In genomic region chr5:160537940-160538339, GRCh38 we compare ENCODE assay signal across 24 cellular contexts.
"Had no signal": no experiment of that assay in that cellular context is flagged by ENCODE, and none has a peak within 500 bp of the region (broad histone marks: within the 10 kb centered on the region; RNA-seq: fewer than 3 reads in every experiment).

No MANE protein-coding gene starts in this region.

- H3K4me1 Mint-ChIP-seq: activated naive CD4-positive, alpha-beta T cell treated with anti-CD3 and anti-CD28 coated beads, Interleukin-2, amount 50 U/mL, for 24 hours; mesothelial cell of epicardium; naive thymus-derived CD8-positive, alpha-beta T cell; neural progenitor cell had no signal

- H3K27ac Mint-ChIP-seq: activated naive CD4-positive, alpha-beta T cell treated with anti-CD3 and anti-CD28 coated beads, Interleukin-2, amount 50 U/mL, for 24 hours; brain; dendritic cell treated with granulocyte-macrophage colony-stimulating factor and Interleukin-4, amounts not matched to agents 40 ng/mL and 50 ng/mL, for 4 days; mesothelial cell of epicardium; naive thymus-derived CD8-positive, alpha-beta T cell; neural progenitor cell had no signal

- H3K9me3 Mint-ChIP-seq: activated naive CD4-positive, alpha-beta T cell treated with anti-CD3 and anti-CD28 coated beads, Interleukin-2, amount 50 U/mL, for 24 hours; dendritic cell treated with granulocyte-macrophage colony-stimulating factor and Interleukin-4, amounts not matched to agents 40 ng/mL and 50 ng/mL, for 4 days; mesothelial cell of epicardium; naive thymus-derived CD8-positive, alpha-beta T cell; neural progenitor cell had no signal

- H3K9ac ChIP-seq: neural progenitor cell had no signal

- H3K4me3 Mint-ChIP-seq: activated naive CD4-positive, alpha-beta T cell treated with anti-CD3 and anti-CD28 coated beads, Interleukin-2, amount 50 U/mL, for 24 hours; brain; dendritic cell treated with granulocyte-macrophage colony-stimulating factor and Interleukin-4, amounts not matched to agents 40 ng/mL and 50 ng/mL, for 4 days; mesothelial cell of epicardium; naive thymus-derived CD8-positive, alpha-beta T cell; neural progenitor cell had no signal

- DNase-seq: activated CD4-positive, alpha-beta T cell treated with anti-CD3 and anti-CD28 coated beads, Interleukin-2, amount 50 U/mL, for 1 hour; activated effector memory CD4-positive, alpha-beta T cell treated with Interleukin-2 at 50 U/mL for 16 hours; activated T-cell treated with anti-CD3 and anti-CD28 coated beads, Interleukin-2, amount 50 U/mL, for 48 hours; aorta; effector CD4-positive, alpha-beta T cell; foreskin keratinocyte; left ventricle myocardium inferior; mammary epithelial cell; naive thymus-derived CD8-positive, alpha-beta T cell; retina; sigmoid colon; stimulated activated CD4-positive, alpha-beta T cell treated with anti-CD3 and anti-CD28 coated beads, Interleukin-15, amount 100 ng/mL, for 24 hours; stimulated activated CD4-positive, alpha-beta T cell treated with anti-CD3 and anti-CD28 coated beads, Interleukin-2, amount 100 ng/mL, for 48 hours; stimulated activated CD8-positive, alpha-beta memory T cell treated with anti-CD3 and anti-CD28 coated beads, Interleukin-4, amount 100 ng/mL, for 48 hours; stimulated activated naive CD4-positive, alpha-beta T cell had no signal

- H3K4me2 ChIP-seq: neural progenitor cell, smooth muscle cell had no signal

- H3K27me3 ChIP-seq: foreskin keratinocyte, neural progenitor cell, sigmoid colon, upper lobe of left lung had no signal

- H3K4me1 ChIP-seq: left ventricle myocardium inferior, sigmoid colon, upper lobe of left lung had no signal

- H3K36me3 Mint-ChIP-seq: activated naive CD4-positive, alpha-beta T cell treated with anti-CD3 and anti-CD28 coated beads, Interleukin-2, amount 50 U/mL, for 24 hours; brain; mesothelial cell of epicardium; naive thymus-derived CD8-positive, alpha-beta T cell; neural progenitor cell had no signal

- H3K36me3 ChIP-seq: left ventricle myocardium inferior, neural progenitor cell, sigmoid colon, upper lobe of left lung had no signal

- H3K4me3 ChIP-seq: left ventricle myocardium inferior, neural progenitor cell, sigmoid colon, smooth muscle cell, upper lobe of left lung had no signal

- ATAC-seq: activated CD4-positive, CD25-positive, alpha-beta regulatory T cell treated with anti-CD3 and anti-CD28 coated beads, Interleukin-2, amount 50 U/mL, for 24 hours; foreskin keratinocyte; naive thymus-derived CD8-positive, alpha-beta T cell had no signal

- H3K27me3 Mint-ChIP-seq: brain; dendritic cell treated with granulocyte-macrophage colony-stimulating factor and Interleukin-4, amounts not matched to agents 40 ng/mL and 50 ng/mL, for 4 days had no signal

- H3K27ac ChIP-seq: foreskin keratinocyte, left ventricle myocardium inferior, neural progenitor cell, sigmoid colon, upper lobe of left lung, VCaP had no signal

- H3K9me3 ChIP-seq: left ventricle myocardium inferior, sigmoid colon, upper lobe of left lung had no signal
